In genomic region chr7:139776486-139777303, GRCh38 we compare ENCODE assay signal across 8 cellular contexts. TPM values are rescaled to one million over a fixed set of nuclear protein-coding genes. Genes with fewer than 3 reads are reported as not detected.
DNase-seq lines count a peak whose midpoint lies in the region; FAIRE-seq and TF ChIP-seq lines count a peak whose summit lies in the region.

No MANE protein-coding gene starts in this region.

- no peak for TF ChIP-seq POLR2A in GM12892 (IDR thresholded peaks at IDR 0.05; ENCODE audit: low read depth, low read length)

- H3K27me3 Mint-ChIP-seq in activated naive CD4-positive, alpha-beta T cell treated with anti-CD3 and anti-CD28 coated beads, Interleukin-2, amount 50 U/mL, for 24 hours: no peaks in the 10 kb centered on the region

- H3K27ac Mint-ChIP-seq in activated naive CD4-positive, alpha-beta T cell treated with anti-CD3 and anti-CD28 coated beads, Interleukin-2, amount 50 U/mL, for 24 hours: peak overlapping the region; percentile 99

- DNase-seq in AG08395 (ENCODE audit: low spot score) (peak; percentile 46), GM12892 (ENCODE audit: insufficient read length) (no peak), NCI-H748 (lab: John Stamatoyannopoulos, UW; ENCODE audit: unreplicated experiment) (peak; percentile 71), globus pallidus (ENCODE audit: low spot score) (peak; percentile 74), occipital lobe (lab: John Stamatoyannopoulos, UW) (peak; percentile 28), SHP77 treated with DMSO at 0.1 percent for 48 hours (lab: John Stamatoyannopoulos, UW) (no peak), cortex of kidney (lab: John Stamatoyannopoulos, UW) (no peak)

- H3K36me3 Mint-ChIP-seq in activated naive CD4-positive, alpha-beta T cell treated with anti-CD3 and anti-CD28 coated beads, Interleukin-2, amount 50 U/mL, for 24 hours: no peaks in the 10 kb centered on the region

- FAIRE-seq in GM12892 (lab: Jason Lieb, UNC): peak; percentile 73

- peaks cover 64% of the 10 kb centered on the region for H3K4me1 Mint-ChIP-seq in activated naive CD4-positive, alpha-beta T cell treated with anti-CD3 and anti-CD28 coated beads, Interleukin-2, amount 50 U/mL, for 24 hours

- no peaks in the 10 kb centered on the region for H3K9me3 Mint-ChIP-seq in activated naive CD4-positive, alpha-beta T cell treated with anti-CD3 and anti-CD28 coated beads, Interleukin-2, amount 50 U/mL, for 24 hours

- peak overlapping the region; percentile 98 for H3K4me3 Mint-ChIP-seq in activated naive CD4-positive, alpha-beta T cell treated with anti-CD3 and anti-CD28 coated beads, Interleukin-2, amount 50 U/mL, for 24 hours

RNA-seq across cellular contexts. Expression of gene HIPK2, which starts 1.1 kb away (rescaled TPM):
- 26.3 TPM for polyA plus RNA-seq in GM12892 (2012; ENCODE audit: missing spikeins)
- 12.0 TPM for total RNA-seq in occipital lobe

RNA-seq across cellular contexts. Expression of gene TBXAS1, which starts 52.4 kb away (rescaled TPM):
- 9.2 TPM for polyA plus RNA-seq in GM12892 (2012; ENCODE audit: missing spikeins)
- total RNA-seq in occipital lobe: 3.4 TPM

Comparison
In these comparisons a context has a peak if more than half of its experiments do, and no peak if none do; other contexts are left out.
1. DNase-seq: peak in AG08395 (single experiment), NCI-H748 (single experiment), globus pallidus (single experiment) and occipital lobe (single experiment); none in GM12892 (single experiment), SHP77 treated with DMSO at 0.1 percent for 48 hours (single experiment) and cortex of kidney (single experiment).